Comparison of ENCODE assay signal across 8 cellular contexts in the genomic region with DNA sequence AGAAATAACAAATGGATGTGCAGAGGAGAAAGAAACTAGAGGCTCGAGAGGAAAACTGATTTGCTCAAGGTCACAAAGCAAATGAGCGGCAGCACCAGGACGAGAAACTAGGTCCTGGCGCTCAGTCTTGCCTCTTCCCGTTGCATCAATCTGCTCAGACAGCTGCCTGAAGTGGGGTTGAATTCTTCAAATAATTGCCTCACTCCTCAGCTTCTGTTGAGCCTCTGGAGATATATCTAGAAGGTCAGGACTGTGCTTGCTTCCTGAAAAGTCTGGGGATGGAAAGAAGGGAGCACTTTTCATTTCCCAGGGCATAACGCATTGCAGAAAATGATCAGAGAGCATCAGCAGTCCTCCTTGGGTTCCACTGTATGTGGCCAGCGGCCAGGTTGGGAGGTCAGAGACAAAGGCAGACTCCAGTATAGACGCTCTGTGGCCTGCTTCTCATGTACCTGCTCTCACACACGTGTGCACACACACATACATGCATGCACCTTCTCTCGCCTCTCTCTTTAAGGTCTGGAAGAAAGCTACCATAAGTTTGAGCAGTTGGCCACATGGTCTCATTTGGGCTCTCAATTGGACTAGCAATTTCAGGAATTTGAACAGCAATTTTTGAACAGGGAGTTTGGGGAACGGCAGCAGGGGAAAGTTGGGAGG.
DNase-seq lines count a peak whose midpoint lies in the region; ATAC-seq and TF ChIP-seq lines count a peak whose summit lies in the region.

No MANE protein-coding gene starts in this region.

- H3K27ac ChIP-seq in OCI-LY7 (ENCODE audit: low read depth, low read length, poor library complexity, severe bottlenecking), result peak overlapping the region; percentile 85

- H3K9me3 ChIP-seq in OCI-LY7 (ENCODE audit: low read length), result peaks cover 8% of the 10 kb centered on the region; the same call in 1 of the 2 replicates

- H3K9me2 ChIP-seq in OCI-LY7 (ENCODE audit: insufficient read depth, low read length), result no peaks in the 10 kb centered on the region

- CTCF ChIA-PET in OCI-LY7 (lab: Charles Lee; ENCODE audit: unreplicated experiment), result interaction anchor here (1.0 to 3.8 kb wide), 3 partner anchors 11 to 59 kb away, joined by 3 to 15 read pairs (median 5); no protein-coding TSS in a partner anchor

- no TSS peak for BruUV-seq in OCI-LY7 (replicated peaks; lab: Mats Ljungman, UMichigan)

- peaks cover 76% of the 10 kb centered on the region for H3K4me1 ChIP-seq in OCI-LY7 (ENCODE audit: insufficient read depth, low read length, poor library complexity, severe bottlenecking)

- peak overlapping the region; percentile 76 to 97 (median 88) for H3K27ac Mint-ChIP-seq in naive B cell

- peak overlapping the region; percentile 33 for H3K4me3 ChIP-seq in OCI-LY7 (ENCODE audit: low read depth, low read length, poor library complexity, severe bottlenecking)

- no peaks in the 10 kb centered on the region for H4K20me1 ChIP-seq in OCI-LY7 (ENCODE audit: insufficient read depth, low read length)

- no peaks in the 10 kb centered on the region for H3K9me3 Mint-ChIP-seq in naive B cell

- no peak for TF ChIP-seq CTCF in OCI-LY7 (conservative IDR thresholded peaks at IDR 0.05; ENCODE audit: low read length)

- no peaks in the 10 kb centered on the region for H3K36me3 Mint-ChIP-seq in naive B cell

- peaks cover 4% of the 10 kb centered on the region; the same call in 1 of the 2 replicates for H3K36me3 ChIP-seq in OCI-LY7 (ENCODE audit: insufficient read depth, low read length)

- H2AFZ ChIP-seq in OCI-LY7 (ENCODE audit: low read length), result peak overlapping the region; percentile 19; the same call in 1 of the 2 replicates

- POLR2A ChIA-PET in OCI-LY7 (lab: Charles Lee), result interaction anchor here (0.7 to 2.6 kb wide), 9 partner anchors 8 to 108 kb away, joined by 3 to 16 read pairs (median 4); no protein-coding TSS in a partner anchor

- peak; percentile 54 for DNase-seq in OCI-LY7 (ENCODE audit: low spot score)
- no peak for DNase-seq in naive B cell
- DNase-seq in head of caudate nucleus, result no peak
- DNase-seq in left colon, result no peak

- intact Hi-C loops in OCI-LY7 (cut with micrococcal nuclease; ENCODE audit: unreplicated experiment), result loop anchor here (1.0 to 2.0 kb wide), 6 partner anchors 29 to 133 kb away; a partner anchor contains a TSS
- intact Hi-C loops in head of caudate nucleus (cut with DNase I), result no loop called here
- intact Hi-C loops in left colon (cut with DNase I, micrococcal nuclease), result no loop called here

- peak overlapping the region; percentile 1 to 82 (median 56) for H3K4me3 Mint-ChIP-seq in naive B cell

- peaks cover 53 to 60% (median 55%) of the 10 kb centered on the region in 3 donors for H3K4me1 Mint-ChIP-seq in naive B cell

- peak overlapping the region; percentile 89 for H3K4me2 ChIP-seq in OCI-LY7 (ENCODE audit: low read length)

- peaks cover 3 to 6% (median 4%) of the 10 kb centered on the region in 3 donors for H3K27me3 Mint-ChIP-seq in naive B cell

- peak; percentile 10 for ATAC-seq in GM18909 (IDR thresholded peaks at IDR 0.05; ENCODE audit: poor library complexity, unreplicated experiment)
- ATAC-seq in HG02798 (IDR thresholded peaks at IDR 0.05; ENCODE audit: poor library complexity, unreplicated experiment), result peak; percentile 3
- peak; percentile 12 to 16 for ATAC-seq in naive B cell (ENCODE audit: low read depth in 2 of 2)
- ATAC-seq in GM21786 (IDR thresholded peaks at IDR 0.05; ENCODE audit: unreplicated experiment), result no peak
- ATAC-seq in GM18858 (IDR thresholded peaks at IDR 0.05; ENCODE audit: unreplicated experiment), result no peak
- ATAC-seq in left colon, result no peak

- H3K79me2 ChIP-seq in OCI-LY7 (ENCODE audit: insufficient read depth, low read depth, low read length), result no peaks in the 10 kb centered on the region

Comparison
In these comparisons a context has a peak if more than half of its experiments do, and no peak if none do; other contexts are left out.
1. ATAC-seq: peak in GM18909 (single experiment), HG02798 (single experiment) and naive B cell (2 of 2); none in GM21786 (single experiment), GM18858 (single experiment) and left colon (single experiment).